Comparison of ENCODE assay signal across 23 cellular contexts in genomic region chr5:171966964-171967363, GRCh38. TPM values are rescaled to one million over a fixed set of nuclear protein-coding genes. Genes with fewer than 3 reads are reported as not detected.
DNase-seq lines count a peak whose midpoint lies in the region; ATAC-seq and TF ChIP-seq lines count a peak whose summit lies in the region.
"Had no signal": no experiment of that assay in that cellular context is flagged by ENCODE, and none has a peak within 500 bp of the region (broad histone marks: within the 10 kb centered on the region; RNA-seq: fewer than 3 reads in every experiment).

No MANE protein-coding gene starts in this region.

- H3K36me3 Mint-ChIP-seq in activated T-cell treated with anti-CD3 and anti-CD28 coated beads, Interleukin-2, amount 50 U/mL, for 72 hours (ENCODE audit: insufficient read depth in 2 of 2): peaks cover 11 to 17% of the 10 kb centered on the region in 2 donors
- peaks cover 36% of the 10 kb centered on the region for H3K36me3 Mint-ChIP-seq in activated naive CD8-positive, alpha-beta T cell treated with anti-CD3 and anti-CD28 coated beads, Interleukin-2, amount 10 ng/mL, durations not matched to agents 7 days and 5 days
- peaks cover 3% of the 10 kb centered on the region for H3K36me3 Mint-ChIP-seq in progenitor cell of endocrine pancreas (ENCODE audit: insufficient read depth)

- peaks cover 2 to 5% of the 10 kb centered on the region in 2 donors for H3K9me3 Mint-ChIP-seq in activated T-cell treated with anti-CD3 and anti-CD28 coated beads, Interleukin-2, amount 50 U/mL, for 72 hours
- H3K9me3 Mint-ChIP-seq in activated naive CD8-positive, alpha-beta T cell treated with anti-CD3 and anti-CD28 coated beads, Interleukin-2, amount 10 ng/mL, durations not matched to agents 7 days and 5 days: peaks cover 5% of the 10 kb centered on the region
- no peaks in the 10 kb centered on the region for H3K9me3 Mint-ChIP-seq in progenitor cell of endocrine pancreas (ENCODE audit: low read depth)

- peaks cover 75% of the 10 kb centered on the region for H3K4me1 Mint-ChIP-seq in activated T-cell treated with anti-CD3 and anti-CD28 coated beads, Interleukin-2, amount 50 U/mL, for 72 hours (ENCODE audit: low read depth)
- peaks cover 37% of the 10 kb centered on the region for H3K4me1 Mint-ChIP-seq in activated naive CD8-positive, alpha-beta T cell treated with anti-CD3 and anti-CD28 coated beads, Interleukin-2, amount 10 ng/mL, durations not matched to agents 7 days and 5 days
- H3K4me1 Mint-ChIP-seq in progenitor cell of endocrine pancreas (ENCODE audit: low read depth): peaks cover 17% of the 10 kb centered on the region

- peak overlapping the region; percentile 88 for H3K27ac Mint-ChIP-seq in activated T-cell treated with anti-CD3 and anti-CD28 coated beads, Interleukin-2, amount 50 U/mL, for 72 hours
- peak overlapping the region; percentile 57 for H3K27ac Mint-ChIP-seq in activated naive CD8-positive, alpha-beta T cell treated with anti-CD3 and anti-CD28 coated beads, Interleukin-2, amount 10 ng/mL, durations not matched to agents 7 days and 5 days
- H3K27ac Mint-ChIP-seq in progenitor cell of endocrine pancreas: peak overlapping the region; percentile 0

- DNase-seq in activated T-cell treated with anti-CD3 and anti-CD28 coated beads, Interleukin-2, amount 50 U/mL, for 72 hours: no peak
- no peak for DNase-seq in activated T-cell treated with anti-CD3 and anti-CD28 coated beads for 4 hours
- no peak for DNase-seq in HEK293T (ENCODE audit: extremely low spot score)
- no peak for DNase-seq in activated naive CD8-positive, alpha-beta T cell treated with anti-CD3 and anti-CD28 coated beads, Interleukin-2, amount 10 ng/mL, durations not matched to agents 7 days and 5 days
- no peak for DNase-seq in progenitor cell of endocrine pancreas (ENCODE audit: low spot score, unreplicated experiment)
- no peak for DNase-seq in H4 (ENCODE audit: low spot score)
- no peak for DNase-seq in NK-92 (lab: John Stamatoyannopoulos, UW; ENCODE audit: unreplicated experiment)
- DNase-seq in D341Med (ENCODE audit: low spot score): no peak
- DNase-seq: ACHN; activated gamma-delta T cell; aorta; DMS 273 treated with DMSO at 0.1 percent for 48 hours; foreskin melanocyte; GOT3; hippocampal formation; lower lobe of right lung; NCI-H2107; NCI-H510A treated with DMSO at 0.1 percent for 48 hours; occipital lobe; right cardiac atrium; stimulated activated CD8-positive, alpha-beta memory T cell treated with anti-CD3 and anti-CD28 coated beads, Interleukin-4, amount 100 ng/mL, for 48 hours had no signal

- CTCF ChIA-PET in HEK293T (lab: Yijun Ruan, JAX): no interaction called here

- POLR2A ChIA-PET in HEK293T (lab: Yijun Ruan, JAX): no interaction called here
- POLR2A ChIA-PET in activated naive CD8-positive, alpha-beta T cell treated with anti-CD3 and anti-CD28 coated beads, Interleukin-2, amount 10 ng/mL, durations not matched to agents 7 days and 5 days (lab: Charles Lee): no interaction called here

- TF ChIP-seq CTCF in progenitor cell of endocrine pancreas (IDR thresholded peaks at IDR 0.05; ENCODE audit: unreplicated experiment): no peak

- H3K27me3 Mint-ChIP-seq in activated T-cell treated with anti-CD3 and anti-CD28 coated beads, Interleukin-2, amount 50 U/mL, for 72 hours (ENCODE audit: low read depth): no peaks in the 10 kb centered on the region
- no peaks in the 10 kb centered on the region for H3K27me3 Mint-ChIP-seq in activated naive CD8-positive, alpha-beta T cell treated with anti-CD3 and anti-CD28 coated beads, Interleukin-2, amount 10 ng/mL, durations not matched to agents 7 days and 5 days
- H3K27me3 Mint-ChIP-seq in progenitor cell of endocrine pancreas: no peaks in the 10 kb centered on the region
- H3K27me3 Mint-ChIP-seq: central memory CD8-positive, alpha-beta T cell had no signal

- ATAC-seq in activated T-cell treated with anti-CD3 and anti-CD28 coated beads, Interleukin-2, amount 50 U/mL, for 72 hours (replicated peaks in 1 of 2): no peak
- no peak for ATAC-seq in activated naive CD8-positive, alpha-beta T cell treated with anti-CD3 and anti-CD28 coated beads, Interleukin-2, amount 10 ng/mL, durations not matched to agents 7 days and 5 days (ENCODE audit: low read depth)
- ATAC-seq: lower lobe of right lung had no signal

- peak overlapping the region in 1 of 2 donors; percentile 29 for H3K4me3 Mint-ChIP-seq in activated T-cell treated with anti-CD3 and anti-CD28 coated beads, Interleukin-2, amount 50 U/mL, for 72 hours
- H3K4me3 Mint-ChIP-seq in activated naive CD8-positive, alpha-beta T cell treated with anti-CD3 and anti-CD28 coated beads, Interleukin-2, amount 10 ng/mL, durations not matched to agents 7 days and 5 days: no peak overlapping the region
- no peak overlapping the region for H3K4me3 Mint-ChIP-seq in progenitor cell of endocrine pancreas (ENCODE audit: low read depth)
- H3K4me3 Mint-ChIP-seq: CD14-positive monocyte; central memory CD8-positive, alpha-beta T cell had no signal

TF ChIP-seq in HEK293T, 16 proteins besides CTCF, POLR2A, EP300 and RAD21:
- TF ChIP-seq BHLHE40 (IDR thresholded peaks at IDR 0.05; ENCODE audit: borderline replicate concordance) (no peak), PKNOX1 (IDR thresholded peaks at IDR 0.05) (peak; percentile 73)

RNA-seq across cellular contexts. Expression of gene FBXW11, which starts 39.5 kb away (rescaled TPM):
- total RNA-seq in activated T-cell treated with anti-CD3 and anti-CD28 coated beads, Interleukin-2, amount 50 U/mL, for 72 hours: 10 to 100 TPM; 43.2 to 55.2 TPM
- total RNA-seq in activated naive CD8-positive, alpha-beta T cell treated with anti-CD3 and anti-CD28 coated beads, Interleukin-2, amount 10 ng/mL, durations not matched to agents 7 days and 5 days: 10 to 100 TPM; 35.4 to 37.7 TPM
- total RNA-seq in progenitor cell of endocrine pancreas: 61.2 and 63.5 TPM in 2 replicates
- total RNA-seq in H4 (2014; rRNA removed; shearing (Covaris generic)): 56.3 and 56.5 TPM in 2 replicates

Comparison
In these comparisons a context has a peak if more than half of its experiments do, and no peak if none do; other contexts are left out.
1. H3K27ac Mint-ChIP-seq: peak in every context shown above with its lines; median percentile 88 in activated T-cell treated with anti-CD3 and anti-CD28 coated beads, Interleukin-2, amount 50 U/mL, for 72 hours; 57 in activated naive CD8-positive, alpha-beta T cell treated with anti-CD3 and anti-CD28 coated beads, Interleukin-2, amount 10 ng/mL, durations not matched to agents 7 days and 5 days; 0 in progenitor cell of endocrine pancreas.